Comparison of ENCODE assay signal across 20 cellular contexts in genomic region chr3:179902061-179902460, GRCh38.
DNase-seq lines count a peak whose midpoint lies in the region; ATAC-seq and TF ChIP-seq lines count a peak whose summit lies in the region.
"Had no signal": no experiment of that assay in that cellular context is flagged by ENCODE, and none has a peak within 500 bp of the region (broad histone marks: within the 10 kb centered on the region; RNA-seq: fewer than 3 reads in every experiment).

No MANE protein-coding gene starts in this region.

- intact Hi-C loops in mammary epithelial cell (cut with micrococcal nuclease) (no loop called here), MCF 10A (cut with micrococcal nuclease) (no loop called here), posterior vena cava (cut with DNase I) (no loop called here)

- H3K4me1 Mint-ChIP-seq in MCF 10A (ENCODE audit: insufficient read depth, unreplicated experiment), result no peaks in the 10 kb centered on the region
- H3K4me1 Mint-ChIP-seq: CD4-positive, CD25-positive, alpha-beta regulatory T cell; GM23338; H9 had no signal

- H3K27ac Mint-ChIP-seq in MCF 10A (ENCODE audit: low read depth, unreplicated experiment), result no peak overlapping the region
- H3K27ac Mint-ChIP-seq: CD4-positive, CD25-positive, alpha-beta regulatory T cell; CD8-positive, alpha-beta T cell; GM23338; H9; HFFc6 had no signal

- H3K4me3 ChIP-seq in mammary epithelial cell (replicated peaks in 1 of 3; ENCODE audit: insufficient read depth in 1 of 3, low read depth in 2 of 3, low read length in 3 of 3), result no peak overlapping the region
- H3K4me3 ChIP-seq: BLaER1, GM12878, GM23338 had no signal

- POLR2A ChIA-PET in MCF 10A (lab: Yijun Ruan, JAX), result no interaction called here
- POLR2A ChIA-PET in HEK293T (lab: Yijun Ruan, JAX), result no interaction called here

- H3K9me3 ChIP-seq in mammary epithelial cell (replicated peaks; ENCODE audit: insufficient read depth, low read length), result no peaks in the 10 kb centered on the region
- H3K9me3 ChIP-seq: BLaER1, Caco-2 had no signal

- H3K9ac ChIP-seq in mammary epithelial cell (ENCODE audit: insufficient read depth, low read length), result no peak overlapping the region
- H3K9ac ChIP-seq: BLaER1 had no signal

- no peak overlapping the region for H3K4me3 Mint-ChIP-seq in MCF 10A (ENCODE audit: unreplicated experiment)
- H3K4me3 Mint-ChIP-seq: CD4-positive, CD25-positive, alpha-beta regulatory T cell; CD8-positive, alpha-beta T cell; GM23338; H9; HFFc6 had no signal

- no peaks in the 10 kb centered on the region for H3K9me3 Mint-ChIP-seq in MCF 10A (ENCODE audit: unreplicated experiment)
- H3K9me3 Mint-ChIP-seq: CD8-positive, alpha-beta T cell; GM23338; H9; HFFc6 had no signal

- TF ChIP-seq CTCF in mammary epithelial cell (conservative IDR thresholded peaks at IDR 0.05 in 1 of 2, IDR thresholded peaks at IDR 0.05 in 1 of 2; ENCODE audit: extremely low read depth in 1 of 2, insufficient read depth in 1 of 2, low read depth in 1 of 2, low read length in 2 of 2) (no peak), MCF 10A (IDR thresholded peaks at IDR 0.05; ENCODE audit: unreplicated experiment) (no peak)

- no peak for ATAC-seq in GM18858 (IDR thresholded peaks at IDR 0.05; ENCODE audit: unreplicated experiment)
- ATAC-seq: CD8-positive, alpha-beta T cell; GM12878; GM23338; HCT116 had no signal

- H3K27ac ChIP-seq in mammary epithelial cell (ENCODE audit: insufficient read depth, low read depth, low read length), result no peak overlapping the region
- H3K27ac ChIP-seq: BLaER1, C4-2B had no signal

- H3K36me3 ChIP-seq in mammary epithelial cell (ENCODE audit: insufficient read depth, low read length), result no peaks in the 10 kb centered on the region
- H3K36me3 ChIP-seq: BLaER1 had no signal

- H4K20me1 ChIP-seq in mammary epithelial cell (ENCODE audit: insufficient read depth, low read length), result no peaks in the 10 kb centered on the region
- H4K20me1 ChIP-seq: BLaER1 had no signal

- dilution Hi-C loops in mammary epithelial cell (cut with HindIII; ENCODE audit: low sequenced_read_pairs), result no loop called here

- no TSS peak for BruUV-seq in mammary epithelial cell (replicated peaks; lab: Mats Ljungman, UMichigan)
- no TSS peak for BruUV-seq in MCF 10A (replicated peaks; lab: Mats Ljungman, UMichigan)

- 43% methylated on average over 10 of the region's 10 CpGs for WGBS in mammary epithelial cell (ENCODE audit: low coverage, missing lambda C conversion rate)

- no peak overlapping the region for H3K4me2 ChIP-seq in mammary epithelial cell (ENCODE audit: insufficient read depth, low read depth, low read length)
- H3K4me2 ChIP-seq: BLaER1, GM23338 had no signal

- no peaks in the 10 kb centered on the region for H3K36me3 Mint-ChIP-seq in MCF 10A (ENCODE audit: insufficient read depth, unreplicated experiment)
- H3K36me3 Mint-ChIP-seq: CD4-positive, CD25-positive, alpha-beta regulatory T cell; CD8-positive, alpha-beta T cell had no signal

- no peaks in the 10 kb centered on the region for H3K27me3 ChIP-seq in mammary epithelial cell (ENCODE audit: insufficient read depth, low read length)
- H3K27me3 ChIP-seq: BLaER1 had no signal

- CTCF ChIA-PET in mammary epithelial cell (lab: Charles Lee; ENCODE audit: low non-redundant PET), result no interaction called here
- CTCF ChIA-PET in MCF 10A (lab: Yijun Ruan, JAX), result no interaction called here
- CTCF ChIA-PET in HEK293T (lab: Yijun Ruan, JAX), result no interaction called here

- no peak for DNase-seq in mammary epithelial cell
- DNase-seq in MCF 10A (ENCODE audit: unreplicated experiment), result no peak
- DNase-seq in HEK293T (ENCODE audit: extremely low spot score), result peak; percentile 6
- peak; percentile 89 for DNase-seq in SK-N-DZ (ENCODE audit: low spot score)
- DNase-seq in posterior vena cava (ENCODE audit: low spot score), result no peak
- DNase-seq in ecto neural progenitor cell (ENCODE audit: low spot score), result no peak
- DNase-seq: CD4-positive, CD25-positive, alpha-beta regulatory T cell; CD8-positive, alpha-beta T cell; DMS153; DND-41; GDM1; H9; HFFc6 had no signal

- peak overlapping the region; percentile 12 for H2AFZ ChIP-seq in mammary epithelial cell (ENCODE audit: low read depth, low read length)
- H2AFZ ChIP-seq: GM23338 had no signal

- in situ Hi-C loops in mammary epithelial cell (cut with MboI; ENCODE audit: low sequenced_read_pairs in 2 of 2), result no loop called here

- no peaks in the 10 kb centered on the region for H3K4me1 ChIP-seq in mammary epithelial cell (ENCODE audit: insufficient read depth, low read length)
- H3K4me1 ChIP-seq: BLaER1 had no signal

- H3K27me3 Mint-ChIP-seq in MCF 10A (ENCODE audit: insufficient read depth, unreplicated experiment), result peaks cover 16% of the 10 kb centered on the region
- H3K27me3 Mint-ChIP-seq: CD4-positive, CD25-positive, alpha-beta regulatory T cell had no signal

- no peaks in the 10 kb centered on the region for H3K79me2 ChIP-seq in mammary epithelial cell (ENCODE audit: insufficient read depth, low read length)

TF ChIP-seq in HEK293T, 16 proteins besides CTCF, POLR2A, EP300 and RAD21:
- TF ChIP-seq TARDBP (IDR thresholded peaks at IDR 0.05) (no peak), FOXA1 (IDR thresholded peaks at IDR 0.05) (no peak), FOXM1 (IDR thresholded peaks at IDR 0.05; ENCODE audit: borderline replicate concordance) (no peak), CTBP1 (IDR thresholded peaks at IDR 0.05; ENCODE audit: borderline replicate concordance) (no peak), LEF1 (IDR thresholded peaks at IDR 0.05; ENCODE audit: borderline replicate concordance) (no peak), ZNF384 (IDR thresholded peaks at IDR 0.05) (no peak), SUZ12 (IDR thresholded peaks at IDR 0.05) (no peak), HDGF (IDR thresholded peaks at IDR 0.05; ENCODE audit: borderline replicate concordance) (no peak), PKNOX1 (IDR thresholded peaks at IDR 0.05) (no peak), ARNT (IDR thresholded peaks at IDR 0.05) (no peak), BHLHE40 (IDR thresholded peaks at IDR 0.05; ENCODE audit: borderline replicate concordance) (no peak), FOXK2 (IDR thresholded peaks at IDR 0.05) (no peak), L3MBTL2 (conservative IDR thresholded peaks at IDR 0.05) (no peak), SP1 (IDR thresholded peaks at IDR 0.05) (no peak), NFRKB (IDR thresholded peaks at IDR 0.05) (no peak), ELF4 (IDR thresholded peaks at IDR 0.05) (no peak)

Comparison
In these comparisons a context has a peak if more than half of its experiments do, and no peak if none do; other contexts are left out.
1. DNase-seq: peak in HEK293T (single experiment) and SK-N-DZ (single experiment); none in mammary epithelial cell (single experiment), MCF 10A (single experiment), posterior vena cava (single experiment) and ecto neural progenitor cell (single experiment).